In the genomic region with DNA sequence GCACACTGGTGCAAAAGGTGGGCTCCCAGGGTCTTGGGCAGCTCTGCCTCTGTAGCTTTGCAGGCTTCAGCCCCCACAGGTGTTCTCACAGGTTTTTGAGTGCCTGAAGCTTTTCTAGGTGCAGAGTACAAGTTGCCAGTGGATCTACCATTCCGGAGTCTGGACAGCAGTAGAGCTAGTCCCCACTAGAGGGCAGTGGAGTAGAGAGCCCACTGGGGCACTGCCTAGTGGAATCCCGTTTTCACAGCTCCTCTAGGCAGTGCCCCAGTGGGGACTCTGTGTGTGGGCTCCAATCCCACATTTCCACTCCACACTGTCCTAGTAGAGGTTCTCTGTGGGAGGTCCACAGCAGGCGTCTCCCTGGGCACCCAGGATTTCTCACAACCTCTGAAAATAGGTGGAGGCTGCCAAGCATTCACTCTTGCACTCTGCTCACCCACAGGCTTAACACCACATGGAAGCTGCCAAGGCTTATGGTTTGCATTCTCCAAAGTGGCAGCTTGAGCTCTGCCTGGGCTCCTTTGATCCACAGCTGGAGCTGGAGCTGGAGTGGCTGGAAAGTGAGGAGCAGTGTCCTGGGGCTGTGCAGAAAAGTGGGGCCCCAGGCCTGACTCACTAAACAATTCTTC, we compare ENCODE assay signal across 8 cellular contexts.
DNase-seq lines count a peak whose midpoint lies in the region; ATAC-seq and TF ChIP-seq lines count a peak whose summit lies in the region.

No MANE protein-coding gene starts in this region.

- no peak overlapping the region for H3K9ac ChIP-seq in OCI-LY1 (ENCODE audit: low read length)

- TF ChIP-seq CTCF in OCI-LY1 (IDR thresholded peaks at IDR 0.05; ENCODE audit: low read length) (peak; percentile 66), epithelial cell of proximal tubule (conservative IDR thresholded peaks at IDR 0.05; ENCODE audit: low read depth, low read length) (peak; percentile 72), testis (IDR thresholded peaks at IDR 0.05) (peak in 2 of 3 experiments; percentile 13 to 25)

- H3K27ac ChIP-seq in OCI-LY1 (ENCODE audit: low read depth, low read length, poor library complexity, severe bottlenecking) (no peak overlapping the region), testis (no peak overlapping the region)

- H3F3A ChIP-seq in OCI-LY1 (ENCODE audit: insufficient read depth, low read length), result no peaks in the 10 kb centered on the region

- no peak for TF ChIP-seq POLR2A in testis (IDR thresholded peaks at IDR 0.05)

- peak; percentile 11 to 24 (median 15) for DNase-seq in stimulated activated CD4-positive, alpha-beta T cell treated with anti-CD3 and anti-CD28 coated beads, Interleukin-12 subunit alpha, Interleukin-12 subunit beta, amount 100 ng/mL, for 48 hours (ENCODE audit: low read depth in 2 of 3, low spot score in 1 of 3)
- DNase-seq in stimulated activated CD4-positive, alpha-beta T cell treated with anti-CD3 and anti-CD28 coated beads, Interleukin-4, amount 100 ng/mL, for 4 hours, result no peak
- DNase-seq in epithelial cell of proximal tubule (ENCODE audit: low read depth) (no peak), testis (peak; percentile 43)

- no peaks in the 10 kb centered on the region for H3K9me3 ChIP-seq in OCI-LY1 (ENCODE audit: low read length)
- no peaks in the 10 kb centered on the region for H3K9me3 ChIP-seq in testis

- no peaks in the 10 kb centered on the region for H4K20me1 ChIP-seq in OCI-LY1 (ENCODE audit: insufficient read depth, low read length)

- no peaks in the 10 kb centered on the region for H3K79me2 ChIP-seq in OCI-LY1 (ENCODE audit: insufficient read depth, low read length)

- no peak overlapping the region for H2AFZ ChIP-seq in OCI-LY1 (ENCODE audit: low read length)

- peak; percentile 66 for ATAC-seq in HG02642 (IDR thresholded peaks at IDR 0.05; ENCODE audit: poor library complexity, unreplicated experiment)
- ATAC-seq in GM18520 (IDR thresholded peaks at IDR 0.05; ENCODE audit: unreplicated experiment), result no peak
- no peak for ATAC-seq in GM18870 (IDR thresholded peaks at IDR 0.05; ENCODE audit: unreplicated experiment)

- H3K4me3 ChIP-seq in OCI-LY1 (ENCODE audit: low read depth, low read length, poor library complexity, severe bottlenecking), result no peak overlapping the region
- no peak overlapping the region for H3K4me3 ChIP-seq in epithelial cell of proximal tubule (ENCODE audit: low read depth, low read length)
- no peak overlapping the region for H3K4me3 ChIP-seq in testis

- H3K4me2 ChIP-seq in OCI-LY1 (ENCODE audit: low read length), result no peak overlapping the region

- H3K27me3 ChIP-seq in OCI-LY1 (ENCODE audit: insufficient read depth, low read length) (no peaks in the 10 kb centered on the region), testis (no peaks in the 10 kb centered on the region)

- H3K36me3 ChIP-seq in OCI-LY1 (ENCODE audit: insufficient read depth, low read length), result no peaks in the 10 kb centered on the region
- no peaks in the 10 kb centered on the region for H3K36me3 ChIP-seq in testis (ENCODE audit: low read depth, missing control alignments)

- WGBS in testis, 2 donors, result 37 to 40% methylated on average over 1 to 3 of the region's 3 CpGs

- intact Hi-C loops in testis (cut with DNase I; ENCODE audit: low total_unique reads), result no loop called here

- H3K4me1 ChIP-seq in OCI-LY1 (ENCODE audit: insufficient read depth, low read length, severe bottlenecking) (no peaks in the 10 kb centered on the region), testis (no peaks in the 10 kb centered on the region)

- no peaks in the 10 kb centered on the region for H3K9me2 ChIP-seq in OCI-LY1 (ENCODE audit: low read depth, low read length)

Comparison
In these comparisons a context has a peak if more than half of its experiments do, and no peak if none do; other contexts are left out.
1. DNase-seq: peak in stimulated activated CD4-positive, alpha-beta T cell treated with anti-CD3 and anti-CD28 coated beads, Interleukin-12 subunit alpha, Interleukin-12 subunit beta, amount 100 ng/mL, for 48 hours (3 of 3) and testis (single experiment); none in stimulated activated CD4-positive, alpha-beta T cell treated with anti-CD3 and anti-CD28 coated beads, Interleukin-4, amount 100 ng/mL, for 4 hours (0 of 2) and epithelial cell of proximal tubule (single experiment).
2. CTCF ChIP-seq: peak in every context shown above with its lines; median percentile 72 in epithelial cell of proximal tubule; 66 in OCI-LY1; 19 in testis.